Comparison of ENCODE assay signal across 7 cellular contexts in genomic region chr9:32148553-32148952, GRCh38.
DNase-seq lines count a peak whose midpoint lies in the region; ATAC-seq and TF ChIP-seq lines count a peak whose summit lies in the region.
"Not testable (repeated sequence)": the region's sequence is repeated elsewhere in the genome, so short reads cannot be mapped to it uniquely, and the experiment has no call there.

No MANE protein-coding gene starts in this region.

- H3K4me3 Mint-ChIP-seq in endodermal cell, neural progenitor cell: not testable (repeated sequence)

- not testable (repeated sequence) for H3K9ac ChIP-seq in HCT116 (ENCODE audit: low read length); OCI-LY1 (ENCODE audit: low read length); endodermal cell (ENCODE audit: extremely low read depth, low read length, poor library complexity, severe bottlenecking); neural progenitor cell

- H3F3A ChIP-seq in OCI-LY1 (ENCODE audit: insufficient read depth, low read length); neural progenitor cell (ENCODE audit: low read depth): not testable (repeated sequence)

- H3K4me1 Mint-ChIP-seq in endodermal cell, neural progenitor cell: not testable (repeated sequence)

- not testable (repeated sequence) for H3K4me3 ChIP-seq in BE2C (ENCODE audit: low read depth, low read length); GM12865 (ENCODE audit: low read depth, low read length); HCT116 (replicated peaks in 1 of 2; ENCODE audit: low read depth in 1 of 2, low read length in 2 of 2); OCI-LY1 (ENCODE audit: low read depth, low read length, poor library complexity, severe bottlenecking); endodermal cell (ENCODE audit: low read length); neural progenitor cell

- not testable (repeated sequence) for TF ChIP-seq RAD21 in HCT116 (IDR thresholded peaks at IDR 0.05; ENCODE audit: low read depth)

- TF ChIP-seq CTCF in BE2C (IDR thresholded peaks at IDR 0.05; ENCODE audit: low read depth, low read length) (peak; percentile 20; the same call in 1 of the 2 replicates), GM12865 (IDR thresholded peaks at IDR 0.05; ENCODE audit: insufficient read depth, low read depth, low read length, missing control alignments) (peak; percentile 9), HCT116 (IDR thresholded peaks at IDR 0.05 in 2 of 3, conservative IDR thresholded peaks at IDR 0.05 in 1 of 3; ENCODE audit: borderline replicate concordance in 1 of 3, insufficient read depth in 1 of 3, low read depth in 2 of 3, low read length in 2 of 3) (peak in 2 of 3 experiments; percentile 11 to 23; a peak in 2 of 6 replicates), OCI-LY1 (IDR thresholded peaks at IDR 0.05; ENCODE audit: low read length) (peak; percentile 19; the same call in 1 of the 2 replicates), VCaP (conservative IDR thresholded peaks at IDR 0.05) (peak; percentile 43), endodermal cell (conservative IDR thresholded peaks at IDR 0.05) (peak; percentile 71), neural progenitor cell (IDR thresholded peaks at IDR 0.05) (peak; percentile 30)

- not testable (repeated sequence) for H3K4me2 ChIP-seq in HCT116 (ENCODE audit: low read length); OCI-LY1 (ENCODE audit: low read length); neural progenitor cell

- H3K27ac Mint-ChIP-seq in endodermal cell, neural progenitor cell: not testable (repeated sequence)

- H3K27me3 ChIP-seq in BE2C; HCT116 (ENCODE audit: insufficient read depth, low read length); OCI-LY1 (ENCODE audit: insufficient read depth, low read length); endodermal cell (ENCODE audit: control insufficient read depth, insufficient read depth, low read length, poor library complexity, severe bottlenecking); neural progenitor cell: not testable (repeated sequence)

- POLR2A ChIA-PET in HCT116 (lab: Charles Lee) = not testable (repeated sequence)

- ATAC-seq in HCT116 = not testable (repeated sequence)

- not testable (repeated sequence) for H3K4me1 ChIP-seq in BE2C; HCT116 (ENCODE audit: control insufficient read depth in 1 of 2, insufficient read depth in 2 of 2, low read length in 2 of 2); OCI-LY1 (ENCODE audit: insufficient read depth, low read length, severe bottlenecking); endodermal cell (ENCODE audit: control insufficient read depth, insufficient read depth, low read length); neural progenitor cell

- not testable (repeated sequence) for H2AFZ ChIP-seq in HCT116 (ENCODE audit: low read depth, low read length, poor library complexity, severe bottlenecking); OCI-LY1 (ENCODE audit: low read length); neural progenitor cell (replicated peaks)

- not testable (repeated sequence) for H3K79me2 ChIP-seq in HCT116 (ENCODE audit: insufficient read depth, low read length); OCI-LY1 (ENCODE audit: insufficient read depth, low read length); neural progenitor cell (ENCODE audit: low read depth)

- not testable (repeated sequence) for TF ChIP-seq POLR2A in HCT116 (IDR thresholded peaks at IDR 0.05; ENCODE audit: borderline replicate concordance, extremely low read depth, insufficient read depth, insufficient read length)

- RAD21 ChIA-PET in HCT116 (lab: Charles Lee; ENCODE audit: low non-redundant PET in 1 of 2, low total read pairs in 2 of 2, uncharacterized antibody in 2 of 2, unreplicated experiment in 2 of 2) = not testable (repeated sequence)

- not testable (repeated sequence) for DNase-seq in BE2C; GM12865 (ENCODE audit: low read depth); HCT116 (ENCODE audit: low read depth, low spot score); endodermal cell; neural progenitor cell (ENCODE audit: low spot score)

- H3K9me2 ChIP-seq in HCT116 (ENCODE audit: insufficient read depth); OCI-LY1 (ENCODE audit: low read depth, low read length): not testable (repeated sequence)

- not testable (repeated sequence) for H3K36me3 ChIP-seq in BE2C; HCT116 (ENCODE audit: control insufficient read depth in 1 of 2, insufficient read depth in 2 of 2, low read length in 2 of 2); OCI-LY1 (ENCODE audit: insufficient read depth, low read length); endodermal cell (ENCODE audit: control insufficient read depth, insufficient read depth, low read length); neural progenitor cell

- not testable (repeated sequence) for H3K36me3 Mint-ChIP-seq in endodermal cell (ENCODE audit: low read depth); neural progenitor cell

- H3K9me3 Mint-ChIP-seq in endodermal cell = peaks cover 33% of the 10 kb centered on the region
- H3K9me3 Mint-ChIP-seq in neural progenitor cell = not testable (repeated sequence)

- not testable (repeated sequence) for H3K27ac ChIP-seq in HCT116 (ENCODE audit: low read depth, low read length); OCI-LY1 (ENCODE audit: low read depth, low read length, poor library complexity, severe bottlenecking); VCaP; endodermal cell (ENCODE audit: low read depth, low read length); neural progenitor cell

- H4K20me1 ChIP-seq in HCT116 (ENCODE audit: insufficient read depth); OCI-LY1 (ENCODE audit: insufficient read depth, low read length); neural progenitor cell (ENCODE audit: low read depth): not testable (repeated sequence)

- BruUV-seq in HCT116 (replicated peaks; lab: Mats Ljungman, UMichigan) = not testable (repeated sequence)

- 94 to 95% methylated on average over 4 to 11 of the region's 11 CpGs for WGBS in endodermal cell (ENCODE audit: insufficient coverage in 1 of 2, insufficient read length in 1 of 2), 2 experiments

- not testable (repeated sequence) for H3K9me3 ChIP-seq in BE2C; HCT116 (ENCODE audit: control insufficient read depth in 1 of 2, insufficient read depth in 1 of 2, low read depth in 1 of 2, low read length in 2 of 2); OCI-LY1 (ENCODE audit: low read length); endodermal cell (ENCODE audit: control insufficient read depth, low read length); neural progenitor cell (ENCODE audit: low read depth)

- CTCF ChIA-PET in HCT116 (lab: Charles Lee) = interaction anchor here (0.8 kb wide), 1 partner anchor 103 kb away, joined by 4 read pairs; no protein-coding TSS in a partner anchor

- intact Hi-C loops in HCT116 (cut with micrococcal nuclease) = loop anchor here (5.0 kb wide), 1 partner anchor 204 kb away; no protein-coding TSS in a partner anchor

- H3K27me3 Mint-ChIP-seq in endodermal cell (ENCODE audit: insufficient read depth); neural progenitor cell (ENCODE audit: insufficient read depth, low read depth): not testable (repeated sequence)

Comparison
In these comparisons a context has a peak if more than half of its experiments do, and no peak if none do; other contexts are left out.
1. CTCF ChIP-seq: peak in every context shown above with its lines; median percentile 71 in endodermal cell; 43 in VCaP; 30 in neural progenitor cell; 20 in BE2C; 19 in OCI-LY1; 17 in HCT116; 9 in GM12865.